ENCODE assay signal across 8 cellular contexts in the genomic region with DNA sequence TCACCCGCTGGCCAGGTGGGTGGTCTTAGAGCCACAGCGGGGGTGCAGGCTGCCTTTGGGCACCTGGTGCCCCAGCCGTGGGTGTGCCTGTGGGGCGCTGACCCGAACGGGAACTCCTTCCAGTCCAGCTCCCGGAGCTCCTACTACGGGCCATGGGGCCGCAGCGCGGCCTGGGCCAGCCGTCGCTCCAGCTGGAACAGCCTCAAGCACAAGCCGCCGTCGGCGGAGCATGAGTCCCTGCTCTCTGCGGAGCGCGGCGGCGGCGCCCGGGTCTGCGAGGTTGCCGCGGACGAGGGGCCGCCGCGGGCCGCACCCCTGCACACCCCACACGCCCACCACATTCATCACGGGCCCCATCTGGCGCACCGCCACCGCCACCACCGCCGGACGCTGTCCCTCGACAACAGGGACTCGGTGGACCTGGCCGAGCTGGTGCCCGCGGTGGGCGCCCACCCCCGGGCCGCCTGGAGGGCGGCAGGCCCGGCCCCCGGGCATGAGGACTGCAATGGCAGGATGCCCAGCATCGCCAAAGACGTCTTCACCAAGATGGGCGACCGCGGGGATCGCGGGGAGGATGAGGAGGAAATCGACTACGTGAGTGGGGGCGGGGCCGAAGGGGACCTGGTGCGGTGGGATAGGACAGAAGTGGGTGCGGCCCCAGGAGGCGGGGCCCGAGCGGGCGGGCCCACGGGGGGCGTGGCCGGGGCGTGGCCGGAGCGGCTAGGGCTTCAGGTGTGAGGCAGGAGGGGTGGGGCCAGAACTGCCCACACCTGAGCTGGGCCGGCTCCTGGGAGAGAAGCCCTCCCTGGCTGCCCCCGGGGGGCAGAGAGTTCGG.
DNase-seq lines count a peak whose midpoint lies in the region; ATAC-seq lines count a peak whose summit lies in the region.

No MANE protein-coding gene starts in this region.

- H3K4me1 ChIP-seq in iPS-18a (ENCODE audit: control insufficient read depth, low read depth, low read length), result peaks cover 6% of the 10 kb centered on the region

- H3K27me3 ChIP-seq in iPS-18a (ENCODE audit: control insufficient read depth, insufficient read depth, low read length), result peaks cover 38% of the 10 kb centered on the region

- H3K9ac ChIP-seq in iPS-18a (ENCODE audit: low read length), result no peak overlapping the region

- H3K9me3 ChIP-seq in iPS-18a (ENCODE audit: control insufficient read depth, low read depth, low read length), result no peaks in the 10 kb centered on the region

- H3K36me3 ChIP-seq in iPS-18a (ENCODE audit: control insufficient read depth, low read depth, low read length), result no peaks in the 10 kb centered on the region

- no peak for ATAC-seq in HG02759 (IDR thresholded peaks at IDR 0.05; ENCODE audit: unreplicated experiment)

- H3K27ac ChIP-seq in iPS-18a (ENCODE audit: low read length), result no peak overlapping the region
- H3K27ac ChIP-seq in caudate nucleus (ENCODE audit: low read depth, low read length), result no peak overlapping the region

- DNase-seq in NCI-H1930 (lab: John Stamatoyannopoulos, UW) (peak; percentile 17 to 34), putamen (ENCODE audit: low spot score) (no peak), caudate nucleus (lab: John Stamatoyannopoulos, UW) (no peak), SK-N-DZ (ENCODE audit: low spot score) (no peak)
- DNase-seq in activated CD8-positive, alpha-beta memory T cell treated with anti-CD3 and anti-CD28 coated beads, Interleukin-2, amount 50 U/mL, for 48 hours, result peak; percentile 88
- peak; percentile 54 to 69 for DNase-seq in stimulated activated CD8-positive, alpha-beta memory T cell treated with anti-CD3 and anti-CD28 coated beads, Interleukin-15, amount 100 ng/mL, for 48 hours (ENCODE audit: low read depth in 2 of 2)

- peak overlapping the region; percentile 66 for H3K4me3 ChIP-seq in iPS-18a (ENCODE audit: low read length)

Comparison
In these comparisons a context has a peak if more than half of its experiments do, and no peak if none do; other contexts are left out.
1. DNase-seq: peak in NCI-H1930 (2 of 2), activated CD8-positive, alpha-beta memory T cell treated with anti-CD3 and anti-CD28 coated beads, Interleukin-2, amount 50 U/mL, for 48 hours (single experiment) and stimulated activated CD8-positive, alpha-beta memory T cell treated with anti-CD3 and anti-CD28 coated beads, Interleukin-15, amount 100 ng/mL, for 48 hours (2 of 2); none in putamen (single experiment), caudate nucleus (0 of 61) and SK-N-DZ (single experiment).